1 cellular context compared by ENCODE assay signal in genomic region chr21:8991088-8991907, GRCh38.
TF ChIP-seq lines count a peak whose summit lies in the region.

No MANE protein-coding gene starts in this region.

TF ChIP-seq in HepG2, 621 proteins besides CTCF, POLR2A, EP300 and RAD21 (continued from another document):
- TF ChIP-seq UBTF (CRISPR knock-in tag; IDR thresholded peaks at IDR 0.05): peak; percentile 73
- TF ChIP-seq ZNF354B (CRISPR knock-in tag; IDR thresholded peaks at IDR 0.05): no peak
- TF ChIP-seq TARDBP (CRISPR knock-in tag; IDR thresholded peaks at IDR 0.05): no peak
- peak; percentile 44; the same call in 1 of the 2 replicates for TF ChIP-seq PBX3 (CRISPR knock-in tag; IDR thresholded peaks at IDR 0.05; ENCODE audit: borderline replicate concordance)
